In genomic region chr4:163157157-163157556, GRCh38 we compare ENCODE assay signal across 13 cellular contexts. TPM values are rescaled to one million over a fixed set of nuclear protein-coding genes. Genes with fewer than 3 reads are reported as not detected.
A peak's percentile ranks its signal among the peaks of the same experiment; 100 is the strongest.
DNase-seq lines count a peak whose midpoint lies in the region; ATAC-seq and TF ChIP-seq lines count a peak whose summit lies in the region.
"Had no signal": no experiment of that assay in that cellular context is flagged by ENCODE, and none has a peak within 500 bp of the region (broad histone marks: within the 10 kb centered on the region; RNA-seq: fewer than 3 reads in every experiment).

No MANE protein-coding gene starts in this region.

- peaks cover 18% of the 10 kb centered on the region for H3K4me1 Mint-ChIP-seq in GM23338
- peaks cover 14% of the 10 kb centered on the region for H3K4me1 Mint-ChIP-seq in osteocyte (ENCODE audit: unreplicated experiment)

- H3K36me3 Mint-ChIP-seq in GM23338 (ENCODE audit: low read depth), result peaks cover 45% of the 10 kb centered on the region
- H3K36me3 Mint-ChIP-seq in osteocyte (ENCODE audit: unreplicated experiment), result peaks cover 12% of the 10 kb centered on the region

- ATAC-seq in GM23338 (no peak), HG02981 (IDR thresholded peaks at IDR 0.05; ENCODE audit: unreplicated experiment) (no peak), HG03521 (IDR thresholded peaks at IDR 0.05; ENCODE audit: unreplicated experiment) (no peak)
- ATAC-seq: activated CD8-positive, alpha-beta T cell treated with anti-CD3 and anti-CD28 coated beads for 36 hours; naive thymus-derived CD4-positive, alpha-beta T cell had no signal

- H3K27ac ChIP-seq in GM23338 (ENCODE audit: low read depth), result no peak overlapping the region
- H3K27ac ChIP-seq: thyroid gland had no signal

- peaks cover 8% of the 10 kb centered on the region for H4K20me1 ChIP-seq in GM23338 (replicated peaks; ENCODE audit: insufficient read depth)

- no peak overlapping the region for H2AFZ ChIP-seq in GM23338

- H3K9me3 Mint-ChIP-seq in GM23338 (peaks cover 6% of the 10 kb centered on the region; the same call in 1 of the 3 replicates), osteocyte (ENCODE audit: unreplicated experiment) (no peaks in the 10 kb centered on the region)
- H3K9me3 Mint-ChIP-seq: activated CD8-positive, alpha-beta T cell treated with anti-CD3 and anti-CD28 coated beads for 36 hours; activated T-helper 2 cell treated with anti-CD3 and anti-CD28 coated beads, Interferon-gamma antibody, Interleukin-2, Interleukin-4, amounts not matched to agents 10 μg/mL and 5 μg/mL and 100 μg/mL, durations not matched to agents 14 hours and 24 hours and 36 hours; CD4-positive, alpha-beta memory T cell had no signal

- no peaks in the 10 kb centered on the region for H3K9me2 ChIP-seq in GM23338 (ENCODE audit: insufficient read depth)

- H3F3A ChIP-seq in GM23338 (replicated peaks; ENCODE audit: low read depth), result no peaks in the 10 kb centered on the region

- peak overlapping the region; percentile 13 for H3K4me3 ChIP-seq in GM23338
- H3K4me3 ChIP-seq: thyroid gland had no signal

- peaks cover 4% of the 10 kb centered on the region; the same call in 1 of the 2 replicates for H3K36me3 ChIP-seq in GM23338 (ENCODE audit: insufficient read depth)
- H3K36me3 ChIP-seq: thyroid gland had no signal

- peaks cover 16% of the 10 kb centered on the region for H3K4me1 ChIP-seq in GM23338 (ENCODE audit: insufficient read depth)
- H3K4me1 ChIP-seq: thyroid gland had no signal

- H3K27me3 Mint-ChIP-seq in GM23338 (ENCODE audit: insufficient read depth, low read depth, poor library complexity) (peaks cover 4% of the 10 kb centered on the region), osteocyte (ENCODE audit: unreplicated experiment) (no peaks in the 10 kb centered on the region)
- H3K27me3 Mint-ChIP-seq: activated CD8-positive, alpha-beta T cell treated with anti-CD3 and anti-CD28 coated beads for 36 hours; CD4-positive, alpha-beta memory T cell; naive thymus-derived CD4-positive, alpha-beta T cell had no signal

- DNase-seq in GM23338 (ENCODE audit: low spot score) (no peak), amniotic epithelial cell (ENCODE audit: low read depth) (peak; percentile 40), fibroblast of gingiva (ENCODE audit: low read depth) (peak; percentile 31), osteocyte (ENCODE audit: extremely low spot score, unreplicated experiment) (no peak), hippocampal formation (lab: John Stamatoyannopoulos, UW) (no peak)
- DNase-seq: activated CD8-positive, alpha-beta T cell treated with anti-CD3 and anti-CD28 coated beads for 36 hours; CD4-positive, alpha-beta memory T cell; effector memory CD4-positive, alpha-beta T cell; naive thymus-derived CD4-positive, alpha-beta T cell; thyroid gland had no signal

- H3K27ac Mint-ChIP-seq in GM23338 (peak overlapping the region; percentile 94), osteocyte (ENCODE audit: unreplicated experiment) (peak overlapping the region; percentile 53)
- H3K27ac Mint-ChIP-seq: activated CD8-positive, alpha-beta T cell treated with anti-CD3 and anti-CD28 coated beads for 36 hours; activated T-helper 2 cell treated with anti-CD3 and anti-CD28 coated beads, Interferon-gamma antibody, Interleukin-2, Interleukin-4, amounts not matched to agents 10 μg/mL and 5 μg/mL and 100 μg/mL, durations not matched to agents 14 hours and 24 hours and 36 hours had no signal

- H3K4me2 ChIP-seq in GM23338, result peak overlapping the region; percentile 68

- TF ChIP-seq CTCF in GM23338 (conservative IDR thresholded peaks at IDR 0.05; ENCODE audit: low read depth in 2 of 2) (no peak), osteocyte (IDR thresholded peaks at IDR 0.05) (no peak)

- no peaks in the 10 kb centered on the region for H3K27me3 ChIP-seq in GM23338 (ENCODE audit: insufficient read depth)
- H3K27me3 ChIP-seq: thyroid gland had no signal

- H3K79me2 ChIP-seq in GM23338 (replicated peaks; ENCODE audit: insufficient read depth), result peaks cover 89% of the 10 kb centered on the region

- H3K4me3 Mint-ChIP-seq in GM23338 (peak overlapping the region; percentile 53), osteocyte (ENCODE audit: unreplicated experiment) (no peak overlapping the region)
- H3K4me3 Mint-ChIP-seq: activated CD8-positive, alpha-beta T cell treated with anti-CD3 and anti-CD28 coated beads for 36 hours; CD4-positive, alpha-beta memory T cell had no signal

TF ChIP-seq in GM23338, 12 proteins besides CTCF, POLR2A, EP300 and RAD21:
- no peak for TF ChIP-seq ETS1 (IDR thresholded peaks at IDR 0.05)
- TF ChIP-seq NANOG (IDR thresholded peaks at IDR 0.05; ENCODE audit: borderline replicate concordance), result no peak
- no peak for TF ChIP-seq ZNF331 (CRISPR knock-in tag; IDR thresholded peaks at IDR 0.05; ENCODE audit: low read depth)
- TF ChIP-seq ZNF462 (CRISPR knock-in tag; IDR thresholded peaks at IDR 0.05), result no peak
- no peak for TF ChIP-seq POLR2AphosphoS5 (IDR thresholded peaks at IDR 0.05; ENCODE audit: low read depth)
- no peak for TF ChIP-seq JUNB (IDR thresholded peaks at IDR 0.05; ENCODE audit: unreplicated experiment)
- TF ChIP-seq STAT1 (IDR thresholded peaks at IDR 0.05; ENCODE audit: unreplicated experiment), result no peak
- TF ChIP-seq CREB1 (CRISPR knock-in tag; IDR thresholded peaks at IDR 0.05; ENCODE audit: low read depth), result no peak
- TF ChIP-seq ZNF114 (CRISPR knock-in tag; IDR thresholded peaks at IDR 0.05), result no peak
- no peak for TF ChIP-seq EZH2 (IDR thresholded peaks at IDR 0.05; ENCODE audit: low read depth, unreplicated experiment)

RNA-seq across cellular contexts. Expression of gene NAF1, which starts 9.5 kb away (rescaled TPM):
- 44.3 and 51.2 TPM in 2 replicates for total RNA-seq in GM23338 (2014; rRNA removed; shearing (Covaris generic))
- 17.5 and 18.6 TPM in 2 replicates for polyA plus RNA-seq in GM23338 (2016; fragmentation: Nextera tagmentation; extraction: Ambion mirVana)
- 18.1 and 18.5 TPM in 2 replicates for total RNA-seq in osteocyte

Comparison
In these comparisons a context has a peak if more than half of its experiments do, and no peak if none do; other contexts are left out.
1. DNase-seq: peak in amniotic epithelial cell (single experiment) and fibroblast of gingiva (single experiment); none in GM23338 (single experiment), osteocyte (single experiment) and hippocampal formation (0 of 2).